In genomic region chr1:36156329-36157114, GRCh38 we compare ENCODE assay signal across 1 cellular context.
A peak's percentile ranks its signal among the peaks of the same experiment; 100 is the strongest.
TF ChIP-seq lines count a peak whose summit lies in the region.

No MANE protein-coding gene starts in this region.

TF ChIP-seq in K562, 482 proteins besides CTCF, POLR2A, EP300 and RAD21 (continued from another document and continues in another):
- no peak for TF ChIP-seq ZNF277 (CRISPR knock-in tag; IDR thresholded peaks at IDR 0.05; ENCODE audit: borderline replicate concordance)
- 0 out of 2 replicates have a peak, but pooled peaks have one; percentile 21 for TF ChIP-seq DMBX1 (CRISPR knock-in tag; IDR thresholded peaks at IDR 0.05; ENCODE audit: borderline replicate concordance)
- TF ChIP-seq UBTF (IDR thresholded peaks at IDR 0.05; ENCODE audit: borderline replicate concordance in 1 of 2, low read depth in 2 of 2, low read length in 2 of 2), result no peak; a peak in 1 of 4 replicates
- no peak for TF ChIP-seq ZNF140 (CRISPR knock-in tag; IDR thresholded peaks at IDR 0.05)
- peak; percentile 76; the same call in 1 of the 2 replicates for TF ChIP-seq ZNF717 (CRISPR knock-in tag; IDR thresholded peaks at IDR 0.05)
- peak; percentile 57; the same call in 1 of the 2 replicates for TF ChIP-seq KAT7 (CRISPR knock-in tag; IDR thresholded peaks at IDR 0.05; ENCODE audit: borderline replicate concordance)
- no peak for TF ChIP-seq HMGN3 (IDR thresholded peaks at IDR 0.05; ENCODE audit: borderline replicate concordance, extremely low read depth, insufficient read length, low read depth, low read length)
- peak; percentile 28; the same call in 1 of the 2 replicates for TF ChIP-seq NR2C2 (CRISPR knock-in tag; IDR thresholded peaks at IDR 0.05)
- TF ChIP-seq NR2C2 (tag; IDR thresholded peaks at IDR 0.05), result peak; percentile 68
- TF ChIP-seq EGR1 (conservative IDR thresholded peaks at IDR 0.05), result peak; percentile 32
- TF ChIP-seq POLR2AphosphoS2 (IDR thresholded peaks at IDR 0.05; ENCODE audit: low read length), result no peak
- TF ChIP-seq PCBP2 (IDR thresholded peaks at IDR 0.05; ENCODE audit: low read depth, low read length, poor library complexity, severe bottlenecking), result no peak
- no peak; the same call in 1 of the 2 replicates for TF ChIP-seq RFX1 (IDR thresholded peaks at IDR 0.05)
- TF ChIP-seq CBX8 (IDR thresholded peaks at IDR 0.05; ENCODE audit: borderline replicate concordance, extremely low read depth, low read depth, low read length, poor library complexity, severe bottlenecking), result no peak
- TF ChIP-seq CEBPG (CRISPR knock-in tag; IDR thresholded peaks at IDR 0.05), result no peak
- no peak for TF ChIP-seq CEBPG (tag; conservative IDR thresholded peaks at IDR 0.05 in 1 of 2, IDR thresholded peaks at IDR 0.05 in 1 of 2)
- peak; percentile 73 for TF ChIP-seq RBBP5 (IDR thresholded peaks at IDR 0.05; ENCODE audit: borderline replicate concordance, insufficient read depth, low read length, poor library complexity, severe bottlenecking)
- TF ChIP-seq SMAD4 (CRISPR knock-in tag; conservative IDR thresholded peaks at IDR 0.05), result no peak; the same call in 1 of the 2 replicates
- no peak for TF ChIP-seq ASH1L (IDR thresholded peaks at IDR 0.05; ENCODE audit: borderline replicate concordance, low read depth, partially characterized antibody)
- TF ChIP-seq CBX3 (IDR thresholded peaks at IDR 0.05; ENCODE audit: borderline replicate concordance in 1 of 2, low read length in 2 of 2), result no peak
- TF ChIP-seq NCOA4 (IDR thresholded peaks at IDR 0.05; ENCODE audit: partially characterized antibody), result no peak
- peak; percentile 74 for TF ChIP-seq BCOR (IDR thresholded peaks at IDR 0.05)
- TF ChIP-seq NFIC (IDR thresholded peaks at IDR 0.05), result peak; percentile 29
- no peak for TF ChIP-seq NCOA6 (IDR thresholded peaks at IDR 0.05)
- TF ChIP-seq THRB (CRISPR knock-in tag; conservative IDR thresholded peaks at IDR 0.05), result 0 out of 2 replicates have a peak, but pooled peaks have one; percentile 33
- no peak for TF ChIP-seq HNRNPH1 (optimal IDR thresholded peaks at IDR 0.05; ENCODE audit: low read depth, low read length)
- no peak for TF ChIP-seq TAF1 (IDR thresholded peaks at IDR 0.05; ENCODE audit: control insufficient read depth, extremely low read depth, insufficient read depth, low read length, severe bottlenecking)
- peak; percentile 74 for TF ChIP-seq CXXC5 (CRISPR knock-in tag; IDR thresholded peaks at IDR 0.05)
- TF ChIP-seq ZNF384 (IDR thresholded peaks at IDR 0.05; ENCODE audit: low read depth, low read length), result no peak
- no peak for TF ChIP-seq ZNF316 (IDR thresholded peaks at IDR 0.05)
- no peak for TF ChIP-seq NR1H2 (CRISPR knock-in tag; IDR thresholded peaks at IDR 0.05)
- peak; percentile 70 for TF ChIP-seq MAX (CRISPR knock-in tag; IDR thresholded peaks at IDR 0.05)
- TF ChIP-seq SAP30 (IDR thresholded peaks at IDR 0.05; ENCODE audit: borderline replicate concordance, insufficient read depth, low read depth, low read length, poor library complexity, severe bottlenecking), result peak; percentile 66
- TF ChIP-seq RBFOX2 (IDR thresholded peaks at IDR 0.05; ENCODE audit: low read depth, low read length), result peak; percentile 58
- TF ChIP-seq E2F6 (IDR thresholded peaks at IDR 0.05; ENCODE audit: borderline replicate concordance in 1 of 2, extremely low read depth in 1 of 2, insufficient read depth in 1 of 2, insufficient read length in 1 of 2, low read depth in 1 of 2, low read length in 1 of 2, poor library complexity in 1 of 2, severe bottlenecking in 1 of 2), result no peak
- no peak for TF ChIP-seq ZNF551 (CRISPR knock-in tag; IDR thresholded peaks at IDR 0.05)
- TF ChIP-seq SRSF1 (IDR thresholded peaks at IDR 0.05; ENCODE audit: low read depth, low read length), result 0 out of 2 replicates have a peak, but pooled peaks have one; percentile 42
- TF ChIP-seq ZNF143 (CRISPR knock-in tag; IDR thresholded peaks at IDR 0.05), result no peak
- no peak for TF ChIP-seq C11orf30 (IDR thresholded peaks at IDR 0.05; ENCODE audit: low read depth)
- no peak for TF ChIP-seq ZNF175 (CRISPR knock-in tag; IDR thresholded peaks at IDR 0.05; ENCODE audit: low read depth)
- no peak for TF ChIP-seq ZNF347 (CRISPR knock-in tag; IDR thresholded peaks at IDR 0.05; ENCODE audit: low read depth)
- no peak for TF ChIP-seq ETS2 (tag; IDR thresholded peaks at IDR 0.05; ENCODE audit: borderline replicate concordance, poor library complexity, severe bottlenecking)
- no peak; the same call in 1 of the 2 replicates for TF ChIP-seq ATF6 (CRISPR knock-in tag; IDR thresholded peaks at IDR 0.05)
- TF ChIP-seq NONO (IDR thresholded peaks at IDR 0.05; ENCODE audit: low read depth in 2 of 2, low read length in 1 of 2), result no peak
- TF ChIP-seq MXI1 (IDR thresholded peaks at IDR 0.05; ENCODE audit: low read depth, low read length), result no peak
- TF ChIP-seq RBM17 (IDR thresholded peaks at IDR 0.05; ENCODE audit: borderline replicate concordance, low read depth, low read length), result no peak
- TF ChIP-seq HEY1 (CRISPR knock-in tag; IDR thresholded peaks at IDR 0.05; ENCODE audit: borderline replicate concordance), result no peak
- no peak for TF ChIP-seq FOSL1 (tag; conservative IDR thresholded peaks at IDR 0.05)
- no peak for TF ChIP-seq ID3 (CRISPR knock-in tag; IDR thresholded peaks at IDR 0.05)
- TF ChIP-seq ID3 (tag; IDR thresholded peaks at IDR 0.05), result peak; percentile 65; the same call in 1 of the 2 replicates
- TF ChIP-seq SMARCB1 (IDR thresholded peaks at IDR 0.05; ENCODE audit: insufficient read length, low read depth), result no peak
- TF ChIP-seq ZNF511 (CRISPR knock-in tag; IDR thresholded peaks at IDR 0.05), result no peak
- TF ChIP-seq KLF1 (tag; IDR thresholded peaks at IDR 0.05), result peak; percentile 65; the same call in 1 of the 2 replicates
- TF ChIP-seq TEAD1 (CRISPR knock-in tag; IDR thresholded peaks at IDR 0.05), result no peak
- no peak for TF ChIP-seq NR2F6 (CRISPR knock-in tag; IDR thresholded peaks at IDR 0.05)
- TF ChIP-seq ESRRB (CRISPR knock-in tag; IDR thresholded peaks at IDR 0.05; ENCODE audit: borderline replicate concordance), result no peak
- TF ChIP-seq KLF6 (CRISPR knock-in tag; IDR thresholded peaks at IDR 0.05; ENCODE audit: borderline replicate concordance), result no peak
- TF ChIP-seq E2F8 (IDR thresholded peaks at IDR 0.05; ENCODE audit: low read depth, partially characterized antibody), result peak; percentile 20
- no peak; the same call in 1 of the 2 replicates for TF ChIP-seq HIVEP1 (CRISPR knock-in tag; IDR thresholded peaks at IDR 0.05)
- no peak for TF ChIP-seq NR2C1 (IDR thresholded peaks at IDR 0.05)
- TF ChIP-seq NR2C1 (tag; IDR thresholded peaks at IDR 0.05), result no peak
